Comparison of ENCODE assay signal across 1 cellular context in the genomic region with DNA sequence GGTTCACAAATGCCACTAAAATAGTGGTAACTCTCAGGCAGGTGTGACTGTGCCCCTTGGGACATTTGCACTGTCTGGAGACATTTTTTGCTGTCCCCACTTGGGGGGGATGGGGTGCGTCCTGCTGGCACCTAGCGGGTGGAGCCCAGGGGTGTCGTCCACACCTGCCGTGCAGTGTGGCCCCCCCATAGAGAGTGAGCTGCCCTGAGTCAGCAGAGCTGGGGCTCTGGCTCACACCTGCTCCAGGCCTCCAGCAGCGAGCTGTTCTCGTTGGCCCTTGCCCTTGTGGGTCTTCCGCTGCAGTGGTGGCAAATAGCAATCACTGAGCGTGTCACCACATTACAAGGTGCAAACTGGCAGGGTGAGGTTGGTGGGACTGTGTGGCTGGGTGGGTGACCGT.
TF ChIP-seq lines count a peak whose summit lies in the region.

No MANE protein-coding gene starts in this region.

TF ChIP-seq in H1, 55 proteins besides CTCF, POLR2A, EP300 and RAD21:
- TF ChIP-seq POLR2AphosphoS5 (IDR thresholded peaks at IDR 0.05; ENCODE audit: low read depth, low read length): no peak
- TF ChIP-seq SUZ12 (IDR thresholded peaks at IDR 0.05; ENCODE audit: low read length): no peak
- no peak for TF ChIP-seq NRF1 (IDR thresholded peaks at IDR 0.05; ENCODE audit: low read depth, low read length)
- no peak for TF ChIP-seq CBX5 (IDR thresholded peaks at IDR 0.05; ENCODE audit: low read depth, low read length)
- TF ChIP-seq SIRT6 (IDR thresholded peaks at IDR 0.05; ENCODE audit: low read length): no peak
- no peak for TF ChIP-seq TCF12 (IDR thresholded peaks at IDR 0.05; ENCODE audit: low read depth, low read length)
- TF ChIP-seq GTF2F1 (IDR thresholded peaks at IDR 0.05; ENCODE audit: borderline replicate concordance, low read depth, low read length): no peak
- no peak for TF ChIP-seq PHF8 (conservative IDR thresholded peaks at IDR 0.05; ENCODE audit: low read depth, low read length)
- TF ChIP-seq KDM5A (IDR thresholded peaks at IDR 0.05; ENCODE audit: low read length): no peak
- TF ChIP-seq CHD2 (IDR thresholded peaks at IDR 0.05; ENCODE audit: low read length): no peak
- TF ChIP-seq, protein P1, sequence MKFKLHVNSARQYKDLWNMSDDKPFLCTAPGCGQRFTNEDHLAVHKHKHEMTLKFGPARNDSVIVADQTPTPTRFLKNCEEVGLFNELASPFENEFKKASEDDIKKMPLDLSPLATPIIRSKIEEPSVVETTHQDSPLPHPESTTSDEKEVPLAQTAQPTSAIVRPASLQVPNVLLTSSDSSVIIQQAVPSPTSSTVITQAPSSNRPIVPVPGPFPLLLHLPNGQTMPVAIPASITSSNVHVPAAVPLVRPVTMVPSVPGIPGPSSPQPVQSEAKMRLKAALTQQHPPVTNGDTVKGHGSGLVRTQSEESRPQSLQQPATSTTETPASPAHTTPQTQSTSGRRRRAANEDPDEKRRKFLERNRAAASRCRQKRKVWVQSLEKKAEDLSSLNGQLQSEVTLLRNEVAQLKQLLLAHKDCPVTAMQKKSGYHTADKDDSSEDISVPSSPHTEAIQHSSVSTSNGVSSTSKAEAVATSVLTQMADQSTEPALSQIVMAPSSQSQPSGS (IDR thresholded peaks at IDR 0.05; ENCODE audit: low read length): no peak
